Comparison of ENCODE assay signal across 17 cellular contexts in genomic region chr4:28313729-28314713, GRCh38.
DNase-seq lines count a peak whose midpoint lies in the region; ATAC-seq and TF ChIP-seq lines count a peak whose summit lies in the region.
"Had no signal": no experiment of that assay in that cellular context is flagged by ENCODE, and none has a peak within 500 bp of the region (broad histone marks: within the 10 kb centered on the region; RNA-seq: fewer than 3 reads in every experiment).

No MANE protein-coding gene starts in this region.

- no peaks in the 10 kb centered on the region for H4K20me1 ChIP-seq in SK-N-SH (ENCODE audit: insufficient read depth)

- H3K79me2 ChIP-seq in SK-N-SH (ENCODE audit: insufficient read depth) = no peaks in the 10 kb centered on the region

- H3K4me2 ChIP-seq in SK-N-SH = no peak overlapping the region

- ATAC-seq in SK-N-SH treated with all-trans-retinoic acid at 6 μM for 48 hours = no peak
- ATAC-seq in HG03460 (IDR thresholded peaks at IDR 0.05; ENCODE audit: unreplicated experiment) = no peak

- no peaks in the 10 kb centered on the region for H3K9me3 ChIP-seq in SK-N-SH
- H3K9me3 ChIP-seq in endocrine pancreas (ENCODE audit: control insufficient read depth, low read length) = no peaks in the 10 kb centered on the region
- H3K9me3 ChIP-seq: HAP-1 had no signal

- H3K9ac ChIP-seq in SK-N-SH = no peak overlapping the region
- H3K9ac ChIP-seq in endocrine pancreas (ENCODE audit: control insufficient read depth, insufficient read depth, low read length) = no peak overlapping the region

- no peaks in the 10 kb centered on the region for H3K9me2 ChIP-seq in SK-N-SH

- no peak for TF ChIP-seq EP300 in SK-N-SH (IDR thresholded peaks at IDR 0.05; ENCODE audit: borderline replicate concordance in 1 of 2, low read depth in 1 of 2, low read length in 1 of 2)

- H3K27me3 ChIP-seq in SK-N-SH (ENCODE audit: insufficient read depth) (no peaks in the 10 kb centered on the region), endocrine pancreas (ENCODE audit: control insufficient read depth, insufficient read depth, low read length) (no peaks in the 10 kb centered on the region)

- H3K36me3 ChIP-seq in SK-N-SH (replicated peaks in 1 of 2; ENCODE audit: control insufficient read depth in 1 of 2, insufficient read depth in 2 of 2, low read length in 1 of 2) = no peaks in the 10 kb centered on the region
- no peaks in the 10 kb centered on the region for H3K36me3 ChIP-seq in endocrine pancreas (ENCODE audit: control insufficient read depth, insufficient read depth, low read length)
- H3K36me3 ChIP-seq: HAP-1 had no signal

- H3K4me3 ChIP-seq in SK-N-SH (ENCODE audit: low read depth in 2 of 2, low read length in 1 of 2) (no peak overlapping the region), endocrine pancreas (ENCODE audit: control insufficient read depth, insufficient read depth, low read length) (peak overlapping the region; percentile 56)
- H3K4me3 ChIP-seq: HAP-1, SK-N-MC had no signal

- POLR2A ChIA-PET in SK-N-SH (lab: Yijun Ruan, JAX) = no interaction called here

- DNase-seq in SK-N-SH (no peak), NCI-H69 (lab: John Stamatoyannopoulos, UW) (peak; percentile 10), renal cortical epithelial cell (ENCODE audit: low read depth) (peak; percentile 1), midbrain (lab: John Stamatoyannopoulos, UW) (no peak), NOMO-1 treated with dmso at 0.1 percent for 144 hours (lab: John Stamatoyannopoulos, UW; ENCODE audit: unreplicated experiment) (no peak)
- DNase-seq: DND-41; GDM1; NCI-H1105; NCI-H187; NCI-H2171; NCI-H446 treated with DMSO at 0.1 percent for 48 hours; NK-92 treated with Interleukin-12 subunit alpha and Interleukin-12 subunit beta, amount 100 ng/mL, for 24 hours had no signal

- H3K27ac ChIP-seq in SK-N-SH (ENCODE audit: low read depth in 2 of 2, low read length in 1 of 2) = no peak overlapping the region
- H3K27ac ChIP-seq: SK-N-MC had no signal

- no peaks in the 10 kb centered on the region for H3K4me1 ChIP-seq in SK-N-SH (ENCODE audit: control insufficient read depth in 1 of 2, insufficient read depth in 2 of 2, low read depth in 1 of 2, low read length in 1 of 2)
- H3K4me1 ChIP-seq in endocrine pancreas (ENCODE audit: control insufficient read depth, insufficient read depth, low read length) = peaks cover 26% of the 10 kb centered on the region
- H3K4me1 ChIP-seq: HAP-1 had no signal

- WGBS in SK-N-SH (ENCODE audit: low lambda C conversion rate) = 22% methylated on average over 2 of the region's 2 CpGs

- CTCF ChIA-PET in SK-N-SH (lab: Yijun Ruan, JAX) = no interaction called here

- TF ChIP-seq CTCF in SK-N-SH (IDR thresholded peaks at IDR 0.05) = no peak

- no peaks in the 10 kb centered on the region for H3F3A ChIP-seq in SK-N-SH (replicated peaks; ENCODE audit: insufficient read depth)

- peak overlapping the region; percentile 39; the same call in 1 of the 2 replicates for H2AFZ ChIP-seq in SK-N-SH (ENCODE audit: low read depth)

- TF ChIP-seq RAD21 in SK-N-SH (IDR thresholded peaks at IDR 0.05; ENCODE audit: low read length) = no peak

TF ChIP-seq in SK-N-SH, 30 proteins besides CTCF, POLR2A, EP300 and RAD21:
- no peak for TF ChIP-seq RXRA (IDR thresholded peaks at IDR 0.05; ENCODE audit: borderline replicate concordance, low read depth)
- no peak for TF ChIP-seq JUND (IDR thresholded peaks at IDR 0.05)
- no peak for TF ChIP-seq GABPA (IDR thresholded peaks at IDR 0.05; ENCODE audit: low read depth)
- TF ChIP-seq TEAD4 (IDR thresholded peaks at IDR 0.05; ENCODE audit: borderline replicate concordance, insufficient read depth) = no peak
- TF ChIP-seq USF1 (IDR thresholded peaks at IDR 0.05; ENCODE audit: borderline replicate concordance, low read depth) = no peak
- no peak for TF ChIP-seq IRF3 (IDR thresholded peaks at IDR 0.05; ENCODE audit: low read depth, low read length)
- no peak for TF ChIP-seq NFIC (IDR thresholded peaks at IDR 0.05; ENCODE audit: borderline replicate concordance)
- TF ChIP-seq CHD2 (IDR thresholded peaks at IDR 0.05; ENCODE audit: low read length, partially characterized antibody) = no peak
- TF ChIP-seq RCOR1 (IDR thresholded peaks at IDR 0.05; ENCODE audit: low read length) = no peak
- TF ChIP-seq MEF2A (IDR thresholded peaks at IDR 0.05; ENCODE audit: borderline replicate concordance, low read depth) = no peak
- no peak for TF ChIP-seq EZH2phosphoT487 (IDR thresholded peaks at IDR 0.05; ENCODE audit: borderline replicate concordance, low read depth)
- TF ChIP-seq YY1 (IDR thresholded peaks at IDR 0.05; ENCODE audit: low read depth) = no peak
- no peak for TF ChIP-seq ELF1 (IDR thresholded peaks at IDR 0.05)
- TF ChIP-seq FOSL2 (IDR thresholded peaks at IDR 0.05; ENCODE audit: borderline replicate concordance, low read depth) = no peak
- TF ChIP-seq USF2 (IDR thresholded peaks at IDR 0.05; ENCODE audit: borderline replicate concordance, low read depth, low read length) = no peak
TF ChIP-seq in SK-N-SH: peak in this region for 0.

TF ChIP-seq in SK-N-SH treated with all-trans-retinoic acid at 6 μM for 48 hours, 23 proteins besides CTCF, POLR2A, EP300 and RAD21:
- TF ChIP-seq ZFP30 (CRISPR knock-in tag; IDR thresholded peaks at IDR 0.05) = no peak
- no peak for TF ChIP-seq CSRNP3 (CRISPR knock-in tag; IDR thresholded peaks at IDR 0.05)
- no peak for TF ChIP-seq CREB5 (CRISPR knock-in tag; IDR thresholded peaks at IDR 0.05; ENCODE audit: low read depth)
- no peak for TF ChIP-seq SNAI2 (CRISPR knock-in tag; IDR thresholded peaks at IDR 0.05)
- TF ChIP-seq RARB (CRISPR knock-in tag; IDR thresholded peaks at IDR 0.05) = no peak
- TF ChIP-seq TOX (CRISPR knock-in tag; IDR thresholded peaks at IDR 0.05; ENCODE audit: borderline replicate concordance) = no peak
- no peak for TF ChIP-seq ESRRG (CRISPR knock-in tag; IDR thresholded peaks at IDR 0.05)
- no peak for TF ChIP-seq OSR1 (CRISPR knock-in tag; IDR thresholded peaks at IDR 0.05)
- no peak for TF ChIP-seq PATZ1 (CRISPR knock-in tag; IDR thresholded peaks at IDR 0.05; ENCODE audit: borderline replicate concordance)
- TF ChIP-seq ZC3H10 (CRISPR knock-in tag; IDR thresholded peaks at IDR 0.05) = no peak
- TF ChIP-seq BACH2 (CRISPR knock-in tag; IDR thresholded peaks at IDR 0.05; ENCODE audit: borderline replicate concordance) = no peak
- TF ChIP-seq ZNF565 (CRISPR knock-in tag; conservative IDR thresholded peaks at IDR 0.05; ENCODE audit: low read depth) = no peak
- no peak for TF ChIP-seq ZFP3 (CRISPR knock-in tag; IDR thresholded peaks at IDR 0.05)
- no peak for TF ChIP-seq CSDC2 (CRISPR knock-in tag; IDR thresholded peaks at IDR 0.05)
- no peak for TF ChIP-seq PPARA (CRISPR knock-in tag; IDR thresholded peaks at IDR 0.05; ENCODE audit: borderline replicate concordance)
- TF ChIP-seq ISL1 (CRISPR knock-in tag; IDR thresholded peaks at IDR 0.05) = no peak
- TF ChIP-seq ARNTL (CRISPR knock-in tag; IDR thresholded peaks at IDR 0.05; ENCODE audit: borderline replicate concordance, low read depth) = no peak
- TF ChIP-seq TCF4 (CRISPR knock-in tag; IDR thresholded peaks at IDR 0.05; ENCODE audit: borderline replicate concordance) = no peak
- no peak for TF ChIP-seq GLIS3 (CRISPR knock-in tag; IDR thresholded peaks at IDR 0.05)
- no peak for TF ChIP-seq ZNF8 (CRISPR knock-in tag; IDR thresholded peaks at IDR 0.05)

Comparison
In these comparisons a context has a peak if more than half of its experiments do, and no peak if none do; other contexts are left out.
1. DNase-seq: peak in NCI-H69 (single experiment) and renal cortical epithelial cell (single experiment); none in SK-N-SH (single experiment), midbrain (single experiment) and NOMO-1 treated with dmso at 0.1 percent for 144 hours (single experiment).